ENCODE assay signal across 22 cellular contexts in the genomic region with DNA sequence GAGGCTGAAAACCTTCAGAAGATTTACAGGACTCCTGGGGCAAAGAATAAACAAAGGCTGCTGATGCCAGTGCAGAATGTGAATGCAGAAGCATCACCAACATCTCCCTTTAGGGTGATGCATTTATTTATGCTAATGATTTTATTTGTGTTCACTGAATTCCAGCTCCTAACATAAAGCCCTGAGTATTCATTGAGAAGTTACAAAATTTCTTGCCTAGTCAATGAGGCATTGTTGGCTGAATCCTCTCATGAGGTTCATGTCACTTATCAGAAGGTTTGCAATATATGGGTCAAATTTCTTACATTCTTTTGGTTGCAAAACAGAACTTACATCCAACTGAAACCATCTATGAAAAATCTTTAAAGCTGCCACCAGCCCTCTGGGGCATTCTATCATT.
"Had no signal": no experiment of that assay in that cellular context is flagged by ENCODE, and none has a peak within 500 bp of the region (broad histone marks: within the 10 kb centered on the region; RNA-seq: fewer than 3 reads in every experiment).

No MANE protein-coding gene starts in this region.

- H3K36me3 ChIP-seq: colonic mucosa, esophagus squamous epithelium, gastroesophageal sphincter, heart right ventricle, left lung, lower lobe of right lung had no signal

- H3K9me3 Mint-ChIP-seq: dendritic cell treated with granulocyte-macrophage colony-stimulating factor and Interleukin-4, amounts not matched to agents 40 ng/mL and 50 ng/mL, for 4 days; endodermal cell; naive thymus-derived CD4-positive, alpha-beta T cell had no signal

- H3K4me1 Mint-ChIP-seq: endodermal cell; naive thymus-derived CD4-positive, alpha-beta T cell; natural killer cell had no signal

- H3K27me3 ChIP-seq: colonic mucosa, esophagus squamous epithelium, gastroesophageal sphincter, heart right ventricle, left lung had no signal

- H3K36me3 Mint-ChIP-seq: naive thymus-derived CD4-positive, alpha-beta T cell; natural killer cell had no signal

- H3K27me3 Mint-ChIP-seq: dendritic cell treated with granulocyte-macrophage colony-stimulating factor and Interleukin-4, amounts not matched to agents 40 ng/mL and 50 ng/mL, for 4 days had no signal

- H3K4me1 ChIP-seq: colonic mucosa, esophagus squamous epithelium, left lung, lower lobe of right lung had no signal

- H3K4me3 Mint-ChIP-seq: dendritic cell treated with granulocyte-macrophage colony-stimulating factor and Interleukin-4, amounts not matched to agents 40 ng/mL and 50 ng/mL, for 4 days; effector memory CD8-positive, alpha-beta T cell; endodermal cell; naive thymus-derived CD4-positive, alpha-beta T cell; natural killer cell had no signal

- H3K9me3 ChIP-seq: colonic mucosa, esophagus squamous epithelium, gastroesophageal sphincter, heart right ventricle, left lung, lower lobe of right lung had no signal

- H3K4me3 ChIP-seq: colonic mucosa, esophagus squamous epithelium, gastroesophageal sphincter, heart right ventricle, left lung, lower lobe of right lung had no signal

- H3K27ac Mint-ChIP-seq: dendritic cell treated with granulocyte-macrophage colony-stimulating factor and Interleukin-4, amounts not matched to agents 40 ng/mL and 50 ng/mL, for 4 days; effector memory CD8-positive, alpha-beta T cell; endodermal cell; naive thymus-derived CD4-positive, alpha-beta T cell; natural killer cell had no signal

- DNase-seq: colonic mucosa; cortex of kidney; effector CD8-positive, alpha-beta T cell; effector memory CD8-positive, alpha-beta T cell; endodermal cell; erythroblast; esophagus squamous epithelium; foreskin fibroblast; glutamatergic neuron; head of caudate nucleus; heart right ventricle; hippocampal formation; left cardiac atrium; left lung; left ventricle myocardium superior; lower lobe of right lung; mesenchymal stem cell; midbrain; naive thymus-derived CD4-positive, alpha-beta T cell; natural killer cell had no signal
